ENCODE assay signal across 6 cellular contexts in genomic region chr4:6725427-6725961, GRCh38. TPM values are rescaled to one million over a fixed set of nuclear protein-coding genes. Genes with fewer than 3 reads are reported as not detected.
"Had no signal": no experiment of that assay in that cellular context is flagged by ENCODE, and none has a peak within 500 bp of the region (broad histone marks: within the 10 kb centered on the region; RNA-seq: fewer than 3 reads in every experiment).

No MANE protein-coding gene starts in this region.

RNA-seq across cellular contexts. Expression of gene S100P, which starts 31.8 kb away (rescaled TPM):
- total RNA-seq: endothelial cell of umbilical vein, fibroblast of lung, foreskin keratinocyte, kidney, osteocyte had no signal
- polyA plus RNA-seq: endothelial cell of umbilical vein; fibroblast of lung; naive thymus-derived CD4-positive, alpha-beta T cell had no signal
